ENCODE assay signal across 13 cellular contexts in genomic region chr17:1043601-1044251, GRCh38. TPM values are rescaled to one million over a fixed set of nuclear protein-coding genes. Genes with fewer than 3 reads are reported as not detected.
A peak's percentile ranks its signal among the peaks of the same experiment; 100 is the strongest.
DNase-seq lines count a peak whose midpoint lies in the region; ATAC-seq and TF ChIP-seq lines count a peak whose summit lies in the region.
"Had no signal": no experiment of that assay in that cellular context is flagged by ENCODE, and none has a peak within 500 bp of the region (broad histone marks: within the 10 kb centered on the region; RNA-seq: fewer than 3 reads in every experiment).

No MANE protein-coding gene starts in this region.

- no peak for DNase-seq in Panc1 (ENCODE audit: low read depth, low spot score)
- peak; percentile 21 for DNase-seq in fibroblast of gingiva (ENCODE audit: low read depth)
- DNase-seq in lung (ENCODE audit: low spot score) = no peak
- DNase-seq in tibial artery = peak; percentile 78 to 94
- no peak for DNase-seq in GM20000 (ENCODE audit: low spot score)
- DNase-seq in cerebellum (ENCODE audit: low spot score) = no peak
- no peak for DNase-seq in central memory CD4-positive, alpha-beta T cell
- DNase-seq: activated CD8-positive, alpha-beta T cell treated with anti-CD3 and anti-CD28 coated beads, Interleukin-2, amount 10 ng/mL, durations not matched to agents 7 days and 5 days; Calu3; NCI-H510A treated with DMSO at 0.1 percent for 48 hours; stimulated activated CD4-positive, alpha-beta T cell treated with anti-CD3 and anti-CD28 coated beads, Interleukin-2, amount 100 ng/mL, for 24 hours had no signal

- intact Hi-C loops in Panc1 (cut with micrococcal nuclease; ENCODE audit: unreplicated experiment) (no loop called here), tibial artery (cut with DNase I; ENCODE audit: low total_unique reads) (no loop called here)

- POLR2A ChIA-PET in Panc1 (lab: Charles Lee) = no interaction called here

- in situ Hi-C loops in Panc1 (cut with HindIII; ENCODE audit: low pct_unique_long_range_greater_than_20kb, low sequenced_read_pairs) = no loop called here

- no peak overlapping the region for H3K27ac Mint-ChIP-seq in stimulated activated memory B cell treated with anti-CD40 and anti-IgM and Interleukin-4, amounts not matched to agents 10 μg/mL and 1 μg/mL and 100 μg/mL, for 72 hours
- H3K27ac Mint-ChIP-seq: activated CD8-positive, alpha-beta T cell treated with anti-CD3 and anti-CD28 coated beads, Interleukin-2, amount 10 ng/mL, durations not matched to agents 7 days and 5 days; type B pancreatic cell had no signal

- ATAC-seq in Panc1 (0 out of 2 replicates have a peak, but pooled peaks have one; percentile 6), lung (ENCODE audit: insufficient read depth, low FRiP score) (no peak)
- no peak for ATAC-seq in stimulated activated memory B cell treated with anti-CD40 and anti-IgM and Interleukin-4, amounts not matched to agents 10 μg/mL and 1 μg/mL and 100 μg/mL, for 72 hours
- ATAC-seq: activated CD8-positive, alpha-beta T cell treated with anti-CD3 and anti-CD28 coated beads, Interleukin-2, amount 10 ng/mL, durations not matched to agents 7 days and 5 days had no signal

- H3K9me3 ChIP-seq in Panc1 (ENCODE audit: control insufficient read depth, insufficient read depth, low read depth, low read length) (no peaks in the 10 kb centered on the region), lung (ENCODE audit: control insufficient read depth in 2 of 2, insufficient read depth in 1 of 2, low read length in 1 of 2) (no peaks in the 10 kb centered on the region), tibial artery (no peaks in the 10 kb centered on the region)

- H3K27ac ChIP-seq in Panc1 (ENCODE audit: low read length) = no peak overlapping the region
- peak overlapping the region; percentile 38 to 73 for H3K27ac ChIP-seq in lung (ENCODE audit: low read depth in 1 of 2, low read length in 1 of 2)
- H3K27ac ChIP-seq in tibial artery = peak overlapping the region; percentile 97 to 98

- H3K36me3 ChIP-seq in Panc1 (ENCODE audit: control insufficient read depth, insufficient read depth, low read length) (peaks cover 3% of the 10 kb centered on the region; the same call in 1 of the 2 replicates), lung (ENCODE audit: control insufficient read depth in 2 of 2, insufficient read depth in 2 of 2, low read length in 2 of 2) (peaks cover 0 to 34% of the 10 kb centered on the region in 2 donors), tibial artery (peaks cover 0 to 29% (median 8%) of the 10 kb centered on the region in 3 donors)

- CTCF ChIA-PET in Panc1 (lab: Charles Lee) = interaction anchor here (0.7 kb wide), 1 partner anchor 104 kb away, joined by 4 read pairs; no protein-coding TSS in a partner anchor

- BruUV-seq in Panc1 (replicated peaks; lab: Mats Ljungman, UMichigan) = no TSS peak

- 36 to 40% methylated on average over 19 to 21 of the region's 21 CpGs for WGBS in lung, 2 donors

- peaks cover 42% of the 10 kb centered on the region for H3K36me3 Mint-ChIP-seq in stimulated activated memory B cell treated with anti-CD40 and anti-IgM and Interleukin-4, amounts not matched to agents 10 μg/mL and 1 μg/mL and 100 μg/mL, for 72 hours

- no peaks in the 10 kb centered on the region for H3K4me1 Mint-ChIP-seq in stimulated activated memory B cell treated with anti-CD40 and anti-IgM and Interleukin-4, amounts not matched to agents 10 μg/mL and 1 μg/mL and 100 μg/mL, for 72 hours

- H3K4me1 ChIP-seq in Panc1 (ENCODE audit: control insufficient read depth, insufficient read depth, low read length) = no peaks in the 10 kb centered on the region
- H3K4me1 ChIP-seq in lung (ENCODE audit: control insufficient read depth in 2 of 2, insufficient read depth in 2 of 2, low read length in 2 of 2) = peaks cover 0 to 18% of the 10 kb centered on the region in 2 donors
- peaks cover 0 to 90% (median 73%) of the 10 kb centered on the region in 4 donors for H3K4me1 ChIP-seq in tibial artery

- no peak overlapping the region for H3K4me3 ChIP-seq in Panc1 (ENCODE audit: low read depth in 2 of 2, low read length in 2 of 2)
- H3K4me3 ChIP-seq in lung = no peak overlapping the region
- peak overlapping the region; percentile 19 to 41 for H3K4me3 ChIP-seq in tibial artery

- no peaks in the 10 kb centered on the region for H3K27me3 Mint-ChIP-seq in stimulated activated memory B cell treated with anti-CD40 and anti-IgM and Interleukin-4, amounts not matched to agents 10 μg/mL and 1 μg/mL and 100 μg/mL, for 72 hours
- H3K27me3 Mint-ChIP-seq: type B pancreatic cell had no signal

- H3K27me3 ChIP-seq in Panc1 (ENCODE audit: control insufficient read depth, insufficient read depth, low read length) (no peaks in the 10 kb centered on the region), lung (ENCODE audit: control insufficient read depth, insufficient read depth) (no peaks in the 10 kb centered on the region), tibial artery (no peaks in the 10 kb centered on the region)

- TF ChIP-seq CTCF in Panc1 (IDR thresholded peaks at IDR 0.05) (no peak), lung (IDR thresholded peaks at IDR 0.05; ENCODE audit: control extremely low read depth, extremely low read depth) (no peak), tibial artery (IDR thresholded peaks at IDR 0.05) (no peak), GM20000 (IDR thresholded peaks at IDR 0.05; ENCODE audit: extremely low read depth, missing control alignments) (no peak)

- H3K9me3 Mint-ChIP-seq in stimulated activated memory B cell treated with anti-CD40 and anti-IgM and Interleukin-4, amounts not matched to agents 10 μg/mL and 1 μg/mL and 100 μg/mL, for 72 hours = peaks cover 6% of the 10 kb centered on the region
- H3K9me3 Mint-ChIP-seq: type B pancreatic cell had no signal

- no peak overlapping the region for H3K4me3 Mint-ChIP-seq in stimulated activated memory B cell treated with anti-CD40 and anti-IgM and Interleukin-4, amounts not matched to agents 10 μg/mL and 1 μg/mL and 100 μg/mL, for 72 hours
- H3K4me3 Mint-ChIP-seq: activated CD8-positive, alpha-beta T cell treated with anti-CD3 and anti-CD28 coated beads, Interleukin-2, amount 10 ng/mL, durations not matched to agents 7 days and 5 days; type B pancreatic cell had no signal

RNA-seq across cellular contexts. Expression of gene TIMM22, which starts 46.8 kb away (rescaled TPM):
- 10.2 TPM for total RNA-seq in Panc1 (2021; ENCODE audit: unreplicated experiment)
- polyA plus RNA-seq in Panc1 (2012; ENCODE audit: insufficient read length) = 10.7 TPM
- 10 to 100 TPM; 11.3 to 12.2 TPM for total RNA-seq in lung
- polyA plus RNA-seq in lung = 1 to 10 TPM; 7.2 to 8.4 TPM
- 10.3 TPM for total RNA-seq in cerebellum

Comparison
In these comparisons a context has a peak if more than half of its experiments do, and no peak if none do; other contexts are left out.
1. DNase-seq: peak in fibroblast of gingiva (single experiment) and tibial artery (2 of 2); none in Panc1 (single experiment), lung (single experiment), GM20000 (single experiment), cerebellum (single experiment) and central memory CD4-positive, alpha-beta T cell (single experiment).
2. H3K4me3 ChIP-seq: peak in tibial artery (2 of 2); none in Panc1 (0 of 2) and lung (single experiment).